8 cellular contexts compared by ENCODE assay signal in genomic region chr10:89251417-89252224, GRCh38. TPM values are rescaled to one million over a fixed set of nuclear protein-coding genes. Genes with fewer than 3 reads are reported as not detected.
DNase-seq lines count a peak whose midpoint lies in the region; ATAC-seq and TF ChIP-seq lines count a peak whose summit lies in the region.

LIPA (minus strand) TSS chr10:89251775; CDS start chr10:89247648, 4,127 bp downstream.

- peak within 1 kb of the TSS; percentile 51 for H3K27ac Mint-ChIP-seq in activated CD4-positive, alpha-beta T cell treated with anti-CD3 and anti-CD28 coated beads, Interleukin-2, amount 10 ng/mL, durations not matched to agents 24 days and 14 days

- peaks cover 12% of the 10 kb centered on the region for H3K4me1 Mint-ChIP-seq in activated CD4-positive, alpha-beta T cell treated with anti-CD3 and anti-CD28 coated beads, Interleukin-2, amount 10 ng/mL, durations not matched to agents 24 days and 14 days

- no peaks in the 10 kb centered on the region for H3K36me3 ChIP-seq in BJ (ENCODE audit: control insufficient read depth, insufficient read depth, low read length)

- DNase-seq in BJ (ENCODE audit: low read depth): peak; percentile 90
- peak; percentile 87 for DNase-seq in NCI-H526 treated with DMSO at 0.1 percent for 48 hours (lab: John Stamatoyannopoulos, UW)
- DNase-seq in activated CD4-positive, alpha-beta T cell treated with anti-CD3 and anti-CD28 coated beads, Interleukin-2, amount 10 ng/mL, durations not matched to agents 24 days and 14 days: peak; percentile 96
- peak; percentile 97 for DNase-seq in coronary artery (ENCODE audit: low spot score)
- peak; percentile 94 to 96 for DNase-seq in left colon
- DNase-seq in stimulated activated CD4-positive, alpha-beta T cell treated with anti-CD3 and anti-CD28 coated beads, Interleukin-1b, Interleukin-23, amount 100 ng/mL, for 48 hours: peak; percentile 95

- ATAC-seq in GM19324 (IDR thresholded peaks at IDR 0.05; ENCODE audit: low FRiP score, unreplicated experiment) (peak; percentile 97), HG03469 (IDR thresholded peaks at IDR 0.05; ENCODE audit: unreplicated experiment) (peak; percentile 87), left colon (peak; percentile 98)

- POLR2A ChIA-PET in BJ (lab: Charles Lee): interaction anchor here (0.6 kb wide), 1 partner anchor 1501 kb away, joined by 5 read pairs; no protein-coding TSS in a partner anchor

- intact Hi-C loops in activated CD4-positive, alpha-beta T cell treated with anti-CD3 and anti-CD28 coated beads, Interleukin-2, amount 10 ng/mL, durations not matched to agents 24 days and 14 days (cut with micrococcal nuclease): no loop called here
- intact Hi-C loops in left colon (cut with DNase I, micrococcal nuclease): no loop called here

- no peaks in the 10 kb centered on the region for H3K27me3 ChIP-seq in BJ (ENCODE audit: control insufficient read depth, insufficient read depth, low read length)

- peaks cover 10% of the 10 kb centered on the region for H3K27me3 Mint-ChIP-seq in activated CD4-positive, alpha-beta T cell treated with anti-CD3 and anti-CD28 coated beads, Interleukin-2, amount 10 ng/mL, durations not matched to agents 24 days and 14 days

- H3K9me3 Mint-ChIP-seq in activated CD4-positive, alpha-beta T cell treated with anti-CD3 and anti-CD28 coated beads, Interleukin-2, amount 10 ng/mL, durations not matched to agents 24 days and 14 days: peaks cover 11% of the 10 kb centered on the region

- peaks cover 4% of the 10 kb centered on the region for H3K36me3 Mint-ChIP-seq in activated CD4-positive, alpha-beta T cell treated with anti-CD3 and anti-CD28 coated beads, Interleukin-2, amount 10 ng/mL, durations not matched to agents 24 days and 14 days (ENCODE audit: low read depth)

- peak within 1 kb of the TSS; percentile 84 for H3K4me3 Mint-ChIP-seq in activated CD4-positive, alpha-beta T cell treated with anti-CD3 and anti-CD28 coated beads, Interleukin-2, amount 10 ng/mL, durations not matched to agents 24 days and 14 days

- TF ChIP-seq CTCF in BJ (IDR thresholded peaks at IDR 0.05; ENCODE audit: insufficient read depth, low read depth, low read length) (no peak), coronary artery (IDR thresholded peaks at IDR 0.05) (no peak)

- CTCF ChIA-PET in BJ (lab: Yijun Ruan, JAX): interaction anchor here (0.7 to 2.1 kb wide), 9 partner anchors 9 to 313 kb away, joined by 3 to 14 read pairs (median 4); partner anchors contain the start of gene IFIT1

- H3K4me3 ChIP-seq in BJ (ENCODE audit: low read depth, low read length): peak within 1 kb of the TSS; percentile 92
- peak within 1 kb of the TSS; percentile 87 for H3K4me3 ChIP-seq in coronary artery

- peak within 1 kb of the TSS; percentile 75 to 89 for H3K27ac ChIP-seq in coronary artery

RNA-seq across cellular contexts. Expression of gene LIPA, which starts in this region (rescaled TPM):
- polyA plus RNA-seq in BJ (2011; rRNA removed): 80.3 and 145 TPM in 2 replicates
- polyA minus RNA-seq in BJ (2011; rRNA and poly(A)+ RNA removed): 28.7 and 36.3 TPM in 2 replicates
- 7.6 and 9.1 TPM in 2 replicates for total RNA-seq in activated CD4-positive, alpha-beta T cell treated with anti-CD3 and anti-CD28 coated beads, Interleukin-2, amount 10 ng/mL, durations not matched to agents 24 days and 14 days
- 10 to 100 TPM; 19.0 to 39.8 TPM for total RNA-seq in left colon

Comparison
In these comparisons a context has a peak if more than half of its experiments do, and no peak if none do; other contexts are left out.
1. Peak in every context shown above with its lines: DNase-seq, ATAC-seq, H3K4me3 ChIP-seq and H3K27ac ChIP-seq.